Comparison of ENCODE assay signal across 8 cellular contexts in genomic region chr1:207049054-207049453, GRCh38. TPM values are rescaled to one million over a fixed set of nuclear protein-coding genes. Genes with fewer than 3 reads are reported as not detected.
A peak's percentile ranks its signal among the peaks of the same experiment; 100 is the strongest.
DNase-seq lines count a peak whose midpoint lies in the region; ATAC-seq and TF ChIP-seq lines count a peak whose summit lies in the region.
"Had no signal": no experiment of that assay in that cellular context is flagged by ENCODE, and none has a peak within 500 bp of the region (broad histone marks: within the 10 kb centered on the region; RNA-seq: fewer than 3 reads in every experiment).

No MANE protein-coding gene starts in this region.

- H3K27me3 ChIP-seq in CD4-positive, CD25-positive, alpha-beta regulatory T cell (ENCODE audit: control insufficient read depth, insufficient read depth, low read length) = no peaks in the 10 kb centered on the region
- H3K27me3 ChIP-seq in iPS-18a (ENCODE audit: control insufficient read depth, insufficient read depth, low read length) = no peaks in the 10 kb centered on the region

- no peak for ATAC-seq in CD4-positive, CD25-positive, alpha-beta regulatory T cell (ENCODE audit: low read depth in 2 of 2)
- ATAC-seq in stimulated activated naive B cell treated with anti-CD40 and anti-IgM and Interleukin-4, amounts not matched to agents 10 μg/mL and 1 μg/mL and 100 μg/mL, for 72 hours (replicated peaks) = no peak

- DNase-seq in CD4-positive, CD25-positive, alpha-beta regulatory T cell = no peak
- DNase-seq in NB4 (ENCODE audit: low read depth) (no peak), SKM-1 treated with dmso at 0.1 percent for 144 hours (lab: John Stamatoyannopoulos, UW; ENCODE audit: unreplicated experiment) (no peak)
- DNase-seq in NK-92 treated with Interleukin-12 subunit alpha and Interleukin-12 subunit beta, amount 100 ng/mL, for 24 hours (lab: John Stamatoyannopoulos, UW) = no peak
- no peak for DNase-seq in stimulated activated naive B cell treated with anti-CD40 and anti-IgM and Interleukin-4, amounts not matched to agents 10 μg/mL and 1 μg/mL and 100 μg/mL, for 72 hours

- H3K27ac Mint-ChIP-seq in CD4-positive, CD25-positive, alpha-beta regulatory T cell = no peak overlapping the region
- H3K27ac Mint-ChIP-seq in stimulated activated naive B cell treated with anti-CD40 and anti-IgM and Interleukin-4, amounts not matched to agents 10 μg/mL and 1 μg/mL and 100 μg/mL, for 72 hours = no peak overlapping the region
- H3K27ac Mint-ChIP-seq: CD14-positive monocyte had no signal

- H3K36me3 Mint-ChIP-seq in CD4-positive, CD25-positive, alpha-beta regulatory T cell = peaks cover 22% of the 10 kb centered on the region
- peaks cover 8 to 16% of the 10 kb centered on the region in 2 donors for H3K36me3 Mint-ChIP-seq in stimulated activated naive B cell treated with anti-CD40 and anti-IgM and Interleukin-4, amounts not matched to agents 10 μg/mL and 1 μg/mL and 100 μg/mL, for 72 hours

- peak overlapping the region; percentile 97 for H3K4me3 ChIP-seq in CD4-positive, CD25-positive, alpha-beta regulatory T cell (ENCODE audit: low read depth, low read length)
- peak overlapping the region; percentile 92 for H3K4me3 ChIP-seq in NB4 (ENCODE audit: low read depth, low read length)
- peak overlapping the region; percentile 96 for H3K4me3 ChIP-seq in iPS-18a (ENCODE audit: low read length)

- H3K4me1 ChIP-seq in CD4-positive, CD25-positive, alpha-beta regulatory T cell (ENCODE audit: control insufficient read depth, insufficient read depth, low read length, poor library complexity, severe bottlenecking) = peaks cover 39% of the 10 kb centered on the region
- peaks cover 11% of the 10 kb centered on the region for H3K4me1 ChIP-seq in iPS-18a (ENCODE audit: control insufficient read depth, low read depth, low read length)

- H3K9me3 Mint-ChIP-seq in CD4-positive, CD25-positive, alpha-beta regulatory T cell = peaks cover 0 to 2% (median 0%) of the 10 kb centered on the region in 7 donors
- no peaks in the 10 kb centered on the region for H3K9me3 Mint-ChIP-seq in stimulated activated naive B cell treated with anti-CD40 and anti-IgM and Interleukin-4, amounts not matched to agents 10 μg/mL and 1 μg/mL and 100 μg/mL, for 72 hours

- TF ChIP-seq CTCF in NB4 (IDR thresholded peaks at IDR 0.05; ENCODE audit: low read depth, low read length) = no peak

- no peak overlapping the region for H3K9ac ChIP-seq in iPS-18a (ENCODE audit: low read length)

- peaks cover 31% of the 10 kb centered on the region for H3K36me3 ChIP-seq in CD4-positive, CD25-positive, alpha-beta regulatory T cell (ENCODE audit: control insufficient read depth, insufficient read depth, low read length)
- peaks cover 36% of the 10 kb centered on the region for H3K36me3 ChIP-seq in iPS-18a (ENCODE audit: control insufficient read depth, low read depth, low read length)

- H3K27me3 Mint-ChIP-seq in CD4-positive, CD25-positive, alpha-beta regulatory T cell = peaks cover 11% of the 10 kb centered on the region
- H3K27me3 Mint-ChIP-seq in stimulated activated naive B cell treated with anti-CD40 and anti-IgM and Interleukin-4, amounts not matched to agents 10 μg/mL and 1 μg/mL and 100 μg/mL, for 72 hours = no peaks in the 10 kb centered on the region

- peaks cover 46 to 82% (median 63%) of the 10 kb centered on the region in 4 donors for H3K4me1 Mint-ChIP-seq in CD4-positive, CD25-positive, alpha-beta regulatory T cell
- H3K4me1 Mint-ChIP-seq in stimulated activated naive B cell treated with anti-CD40 and anti-IgM and Interleukin-4, amounts not matched to agents 10 μg/mL and 1 μg/mL and 100 μg/mL, for 72 hours = peaks cover 21 to 43% of the 10 kb centered on the region in 2 donors

- no peak for TF ChIP-seq POLR2A in NB4 (IDR thresholded peaks at IDR 0.05; ENCODE audit: extremely low read depth, insufficient read length)

- H3K27ac ChIP-seq in CD4-positive, CD25-positive, alpha-beta regulatory T cell (ENCODE audit: insufficient read depth, low read length, poor library complexity, severe bottlenecking) = no peak overlapping the region
- no peak overlapping the region for H3K27ac ChIP-seq in iPS-18a (ENCODE audit: low read length)

- H3K9me3 ChIP-seq in CD4-positive, CD25-positive, alpha-beta regulatory T cell (ENCODE audit: control insufficient read depth in 2 of 2, low read length in 2 of 2) = no peaks in the 10 kb centered on the region
- H3K9me3 ChIP-seq in iPS-18a (ENCODE audit: control insufficient read depth, low read depth, low read length) = no peaks in the 10 kb centered on the region

- H3K4me3 Mint-ChIP-seq in CD4-positive, CD25-positive, alpha-beta regulatory T cell = peak overlapping the region in 1 of 4 donors; percentile 98
- no peak overlapping the region for H3K4me3 Mint-ChIP-seq in stimulated activated naive B cell treated with anti-CD40 and anti-IgM and Interleukin-4, amounts not matched to agents 10 μg/mL and 1 μg/mL and 100 μg/mL, for 72 hours
- H3K4me3 Mint-ChIP-seq: CD14-positive monocyte had no signal

RNA-seq across cellular contexts. Expression of gene YOD1, which starts 2.0 kb away (rescaled TPM):
- 10.8 TPM for total RNA-seq in CD4-positive, CD25-positive, alpha-beta regulatory T cell
- polyA plus RNA-seq in CD4-positive, CD25-positive, alpha-beta regulatory T cell = 1 to 10 TPM in 2 of 4 donors, under 1 TPM in 2; 0.76 to 1.6 (median 1.0) TPM

RNA-seq across cellular contexts. Expression of gene PFKFB2, which starts 4.0 kb away (rescaled TPM):
- total RNA-seq in CD4-positive, CD25-positive, alpha-beta regulatory T cell = 1.1 TPM
- under 1 TPM in 3 of 4 donors, not detected in 1; 0.32 to 0.72 (median 0.46) TPM for polyA plus RNA-seq in CD4-positive, CD25-positive, alpha-beta regulatory T cell

RNA-seq across cellular contexts. Expression of gene C1orf116, which starts 16.5 kb away (rescaled TPM):
- total RNA-seq in CD4-positive, CD25-positive, alpha-beta regulatory T cell = 0.32 TPM
- not detected for polyA plus RNA-seq in CD4-positive, CD25-positive, alpha-beta regulatory T cell
- total RNA-seq: skeletal muscle tissue had no signal

RNA-seq across cellular contexts. Expression of gene C4BPB, which starts 39.6 kb away (rescaled TPM):
- 0.72 TPM for total RNA-seq in CD4-positive, CD25-positive, alpha-beta regulatory T cell
- not detected for polyA plus RNA-seq in CD4-positive, CD25-positive, alpha-beta regulatory T cell
- total RNA-seq: skeletal muscle tissue had no signal
- polyA plus RNA-seq: CD14-positive monocyte had no signal

RNA-seq across cellular contexts. Expression of gene C4BPA, which starts 55.0 kb away (rescaled TPM):
- total RNA-seq in CD4-positive, CD25-positive, alpha-beta regulatory T cell = not detected
- not detected for polyA plus RNA-seq in CD4-positive, CD25-positive, alpha-beta regulatory T cell
